Comparison of ENCODE assay signal across 26 cellular contexts in the genomic region with DNA sequence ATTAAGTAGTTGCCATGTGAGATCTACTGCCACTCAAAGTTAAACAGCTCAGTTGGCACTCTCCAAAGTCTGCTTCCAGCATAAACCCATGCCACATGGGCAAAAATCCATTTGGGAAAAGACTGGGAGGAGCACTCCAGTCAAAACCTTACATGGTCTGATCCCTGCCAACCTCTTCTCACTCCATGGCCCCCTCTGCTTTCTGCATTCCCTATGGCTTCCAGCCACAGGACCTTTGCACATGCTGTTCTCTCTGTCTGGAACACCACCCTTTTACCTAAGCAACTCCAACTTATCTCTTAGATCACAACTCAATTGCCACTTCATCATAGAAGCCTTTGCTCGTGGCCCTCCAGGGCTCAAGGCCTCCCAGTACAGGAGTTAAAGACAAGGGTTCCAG.
"Had no signal": no experiment of that assay in that cellular context is flagged by ENCODE, and none has a peak within 500 bp of the region (broad histone marks: within the 10 kb centered on the region; RNA-seq: fewer than 3 reads in every experiment).

No MANE protein-coding gene starts in this region.

- H3K4me1 ChIP-seq: adrenal gland, body of pancreas had no signal

- DNase-seq: activated B cell treated with CpG ODN at 0.5 μM for 24 hours; activated CD4-positive, alpha-beta T cell treated with anti-CD3 and anti-CD28 coated beads for 48 hours; activated CD4-positive, alpha-beta T cell treated with anti-CD3 and anti-CD28 coated beads, Interleukin-2, amount 50 U/mL, for 1 hour; activated CD4-positive, alpha-beta T cell treated with anti-CD3 and anti-CD28 coated beads, Interleukin-2, amount 50 U/mL, for 48 hours; activated CD8-positive, alpha-beta memory T cell treated with anti-CD3 and anti-CD28 coated beads for 24 hours; activated CD8-positive, alpha-beta T cell treated with anti-CD3 and anti-CD28 coated beads for 36 hours; activated effector memory CD4-positive, alpha-beta T cell treated with anti-CD3 and anti-CD28 coated beads, Interleukin-2, amount 50 U/mL, for 16 hours; activated naive CD4-positive, alpha-beta T cell treated with anti-CD3 and anti-CD28 coated beads for 36 hours; activated naive CD8-positive, alpha-beta T cell treated with anti-CD3 and anti-CD28 coated beads for 36 hours; activated naive CD8-positive, alpha-beta T cell treated with anti-CD3 and anti-CD28 coated beads, Interleukin-2, amount 50 U/mL, for 24 hours; activated T-cell treated with anti-CD3 and anti-CD28 coated beads, Interleukin-2, amount 50 U/mL, for 4 hours; adrenal gland; aorta; body of pancreas; dorsolateral prefrontal cortex; effector memory CD4-positive, alpha-beta T cell; endodermal cell; head of caudate nucleus; T-helper 1 cell; T-helper 17 cell; T1000; WERI-Rb-1 had no signal

- H3K36me3 ChIP-seq: adrenal gland, WERI-Rb-1 had no signal

- ATAC-seq: activated CD4-positive, CD25-positive, alpha-beta regulatory T cell treated with anti-CD3 and anti-CD28 coated beads, Interleukin-2, amount 50 U/mL, for 24 hours; activated CD8-positive, alpha-beta T cell treated with anti-CD3 and anti-CD28 coated beads for 36 hours; activated naive CD8-positive, alpha-beta T cell treated with anti-CD3 and anti-CD28 coated beads, Interleukin-2, amount 50 U/mL, for 24 hours; activated T-cell treated with anti-CD3 and anti-CD28 coated beads, Interleukin-2, amount 50 U/mL, for 4 hours; body of pancreas; esophagus mucosa; T-helper 17 cell had no signal

- H3K27ac ChIP-seq: adrenal gland, body of pancreas, coronary artery, WERI-Rb-1 had no signal

- FAIRE-seq: frontal cortex had no signal

- H3K9me3 ChIP-seq: adrenal gland, body of pancreas had no signal

- H3K27me3 ChIP-seq: adrenal gland, body of pancreas, dorsolateral prefrontal cortex had no signal

- H3K4me3 ChIP-seq: adrenal gland, body of pancreas, coronary artery, dorsolateral prefrontal cortex had no signal
